In genomic region chr15:75213212-75213767, GRCh38 we compare ENCODE assay signal across 2 cellular contexts.
TF ChIP-seq lines count a peak whose summit lies in the region.

No MANE protein-coding gene starts in this region.

TF ChIP-seq in A549, 52 proteins besides CTCF, POLR2A, EP300 and RAD21:
- no peak for TF ChIP-seq HOXB5 (CRISPR knock-in tag; IDR thresholded peaks at IDR 0.05)
- TF ChIP-seq NFE2L2 (conservative IDR thresholded peaks at IDR 0.05; ENCODE audit: low read length), result no peak
- no peak for TF ChIP-seq ESRRA (IDR thresholded peaks at IDR 0.05; ENCODE audit: borderline replicate concordance, low read length)
- no peak for TF ChIP-seq FOSB (CRISPR knock-in tag; IDR thresholded peaks at IDR 0.05)
- TF ChIP-seq ZNF302 (CRISPR knock-in tag; IDR thresholded peaks at IDR 0.05), result no peak
- TF ChIP-seq MAX (IDR thresholded peaks at IDR 0.05), result no peak
- no peak for TF ChIP-seq HEYL (CRISPR knock-in tag; IDR thresholded peaks at IDR 0.05)
- no peak for TF ChIP-seq HDAC2 (IDR thresholded peaks at IDR 0.05)
- no peak for TF ChIP-seq E2F6 (IDR thresholded peaks at IDR 0.05; ENCODE audit: borderline replicate concordance, low read depth)
- no peak for TF ChIP-seq ZC3H11A (IDR thresholded peaks at IDR 0.05)
- no peak for TF ChIP-seq ELK1 (IDR thresholded peaks at IDR 0.05; ENCODE audit: low read depth, low read length)
- TF ChIP-seq RARB (CRISPR knock-in tag; IDR thresholded peaks at IDR 0.05), result no peak
- TF ChIP-seq NR3C1 (IDR thresholded peaks at IDR 0.05), result no peak
- no peak for TF ChIP-seq ZSCAN20 (CRISPR knock-in tag; IDR thresholded peaks at IDR 0.05)
- no peak for TF ChIP-seq RNF2 (IDR thresholded peaks at IDR 0.05; ENCODE audit: borderline replicate concordance, low read depth)
- TF ChIP-seq TFCP2L1 (CRISPR knock-in tag; IDR thresholded peaks at IDR 0.05), result no peak
- no peak for TF ChIP-seq HES2 (IDR thresholded peaks at IDR 0.05)

TF ChIP-seq in K562, 482 proteins besides CTCF, POLR2A, EP300 and RAD21:
- TF ChIP-seq ZNF778 (CRISPR knock-in tag; IDR thresholded peaks at IDR 0.05) (no peak), MEF2A (IDR thresholded peaks at IDR 0.05; ENCODE audit: control insufficient read depth, low read depth, low read length) (no peak), POLR2B (IDR thresholded peaks at IDR 0.05; ENCODE audit: low read depth, partially characterized antibody) (peak; percentile 45), SUPT5H (IDR thresholded peaks at IDR 0.05) (peak; percentile 53; the same call in 1 of the 2 replicates), ZBTB9 (CRISPR knock-in tag; IDR thresholded peaks at IDR 0.05) (no peak), ARID4B (CRISPR knock-in tag; IDR thresholded peaks at IDR 0.05) (no peak), SRSF9 (IDR thresholded peaks at IDR 0.05; ENCODE audit: borderline replicate concordance, low read depth, low read length) (no peak), POLR2AphosphoS2 (IDR thresholded peaks at IDR 0.05; ENCODE audit: low read length) (0 out of 2 replicates have a peak, but pooled peaks have one; percentile 32), KDM2B (CRISPR knock-in tag; IDR thresholded peaks at IDR 0.05) (no peak), PREB (CRISPR knock-in tag; IDR thresholded peaks at IDR 0.05) (no peak), POLR2G (IDR thresholded peaks at IDR 0.05; ENCODE audit: low read depth, low read length) (0 out of 2 replicates have a peak, but pooled peaks have one; percentile 41), FOXP4 (CRISPR knock-in tag; IDR thresholded peaks at IDR 0.05; ENCODE audit: borderline replicate concordance) (no peak)
